In genomic region chr15:83012038-83012490, GRCh38 we compare ENCODE assay signal across 8 cellular contexts. TPM values are rescaled to one million over a fixed set of nuclear protein-coding genes. Genes with fewer than 3 reads are reported as not detected.
A peak's percentile ranks its signal among the peaks of the same experiment; 100 is the strongest.
DNase-seq lines count a peak whose midpoint lies in the region; ATAC-seq and TF ChIP-seq lines count a peak whose summit lies in the region.

No MANE protein-coding gene starts in this region.

- peak overlapping the region; percentile 86 to 98 (median 91) for H3K27ac Mint-ChIP-seq in brain
- peak overlapping the region; percentile 94 for H3K27ac Mint-ChIP-seq in mesothelial cell of epicardium

- H3K27ac ChIP-seq in HUES6 (ENCODE audit: low read depth, low read length), result peak overlapping the region; percentile 32; the same call in 1 of the 2 replicates

- TF ChIP-seq CTCF in AG10803 (conservative IDR thresholded peaks at IDR 0.05; ENCODE audit: low read length) (no peak; the same call in 1 of the 2 replicates), brain (conservative IDR thresholded peaks at IDR 0.05) (no peak), mesothelial cell of epicardium (IDR thresholded peaks at IDR 0.05; ENCODE audit: unreplicated experiment) (no peak)

- peaks cover 24% of the 10 kb centered on the region for H3K36me3 ChIP-seq in HUES6 (ENCODE audit: control insufficient read depth, insufficient read depth, low read length)

- ATAC-seq in esophagus mucosa (no peak), GM18511 (IDR thresholded peaks at IDR 0.05; ENCODE audit: unreplicated experiment) (no peak), HG02642 (IDR thresholded peaks at IDR 0.05; ENCODE audit: poor library complexity, unreplicated experiment) (no peak), HG03469 (IDR thresholded peaks at IDR 0.05; ENCODE audit: unreplicated experiment) (no peak)

- H3K4me3 Mint-ChIP-seq in brain, result peak overlapping the region; percentile 91 to 99 (median 93)
- H3K4me3 Mint-ChIP-seq in mesothelial cell of epicardium, result peak overlapping the region; percentile 99

- DNase-seq in AG10803 (ENCODE audit: low read depth) (peak; percentile 18), mesothelial cell of epicardium (ENCODE audit: low spot score in 2 of 2, unreplicated experiment in 2 of 2) (no peak)

- H3K36me3 Mint-ChIP-seq in brain (peaks cover 33% of the 10 kb centered on the region), mesothelial cell of epicardium (peaks cover 20% of the 10 kb centered on the region)

- peaks cover 67% of the 10 kb centered on the region for H3K4me1 Mint-ChIP-seq in brain
- H3K4me1 Mint-ChIP-seq in mesothelial cell of epicardium, result peaks cover 33% of the 10 kb centered on the region

- H3K27me3 Mint-ChIP-seq in brain, result peaks cover 8% of the 10 kb centered on the region
- H3K27me3 Mint-ChIP-seq in mesothelial cell of epicardium (ENCODE audit: low read depth), result no peaks in the 10 kb centered on the region

- H3K9ac ChIP-seq in HUES6 (ENCODE audit: low read length), result peak overlapping the region; percentile 91

- no peaks in the 10 kb centered on the region for H3K27me3 ChIP-seq in HUES6 (ENCODE audit: control insufficient read depth, insufficient read depth, low read length)

- no peaks in the 10 kb centered on the region for H3K9me3 ChIP-seq in HUES6 (ENCODE audit: control insufficient read depth, insufficient read depth, low read depth, low read length)

- peaks cover 26% of the 10 kb centered on the region for H3K4me1 ChIP-seq in HUES6 (ENCODE audit: control insufficient read depth, insufficient read depth, low read length)

- H3K9me3 Mint-ChIP-seq in brain (peaks cover 0 to 7% (median 4%) of the 10 kb centered on the region in 5 experiments), mesothelial cell of epicardium (peaks cover 14% of the 10 kb centered on the region)

- H3K4me3 ChIP-seq in AG10803 (ENCODE audit: low read length) (peak overlapping the region; percentile 99), HUES6 (ENCODE audit: low read depth, low read length) (peak overlapping the region; percentile 98)

RNA-seq across cellular contexts. Expression of gene C15orf40, which starts 0.6 kb away (rescaled TPM):
- 18.9 TPM for polyA plus RNA-seq in brain (ENCODE audit: insufficient read depth, low read depth, low replicate concordance)
- total RNA-seq in mesothelial cell of epicardium (15.8 to 21.2 TPM (median 18.4 TPM) in 3 replicates), esophagus mucosa (18.7 TPM)

RNA-seq across cellular contexts. Expression of gene RAMAC, which starts 26.1 kb away (rescaled TPM):
- polyA plus RNA-seq in brain (ENCODE audit: insufficient read depth, low read depth, low replicate concordance), result 22.6 TPM
- total RNA-seq in mesothelial cell of epicardium (30.7 to 33.0 TPM (median 32.2 TPM) in 3 replicates), esophagus mucosa (22.5 TPM)

RNA-seq across cellular contexts. Expression of gene BTBD1, which starts 55.0 kb away (rescaled TPM):
- polyA plus RNA-seq in brain (ENCODE audit: insufficient read depth, low read depth, low replicate concordance), result 29.5 TPM
- total RNA-seq in mesothelial cell of epicardium, result 33.4 to 37.4 TPM (median 35.0 TPM) in 3 replicates
- 33.3 TPM for total RNA-seq in esophagus mucosa

RNA-seq across cellular contexts. Expression of gene HOMER2, which starts 59.5 kb away (rescaled TPM):
- polyA plus RNA-seq in brain (ENCODE audit: insufficient read depth, low read depth, low replicate concordance), result 12.1 TPM
- total RNA-seq in mesothelial cell of epicardium (12.5 to 15.9 TPM (median 12.8 TPM) in 3 replicates), esophagus mucosa (26.3 TPM)
